ENCODE assay signal across 14 cellular contexts in the genomic region with DNA sequence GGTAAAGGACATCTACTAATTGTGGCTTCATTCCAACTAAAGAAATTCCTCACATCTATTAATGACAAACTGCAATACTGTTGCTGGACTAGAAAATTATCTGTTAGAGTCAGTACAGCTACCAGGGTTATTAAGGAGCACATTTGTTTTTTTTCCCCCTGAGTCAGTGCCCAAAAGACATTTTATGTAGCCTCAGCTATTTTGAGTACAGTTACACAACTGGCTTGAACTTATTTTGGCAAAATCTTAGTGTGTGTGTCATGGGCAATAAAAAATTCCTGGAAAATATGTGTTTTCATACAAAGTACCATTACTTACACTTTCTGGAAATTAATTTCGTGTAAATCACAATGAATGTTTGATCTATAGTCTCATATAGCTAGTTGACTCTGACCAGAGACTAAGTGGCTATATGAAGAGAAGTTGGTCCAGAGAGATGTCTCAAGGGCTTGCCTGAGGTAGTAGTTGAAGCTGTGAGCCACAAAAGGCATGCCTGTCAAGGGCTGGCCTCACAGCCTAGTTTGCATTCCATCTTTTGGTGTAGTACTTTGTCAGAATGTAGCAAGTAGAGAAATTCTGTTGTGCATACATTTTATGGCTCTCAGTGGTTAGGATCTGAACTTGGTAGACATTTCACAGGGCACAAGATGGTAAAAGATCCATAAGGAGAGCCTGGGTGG.
A peak's percentile ranks its signal among the peaks of the same experiment; 100 is the strongest.
DNase-seq lines count a peak whose midpoint lies in the region; ATAC-seq, FAIRE-seq and TF ChIP-seq lines count a peak whose summit lies in the region.
"Had no signal": no experiment of that assay in that cellular context is flagged by ENCODE, and none has a peak within 500 bp of the region (broad histone marks: within the 10 kb centered on the region; RNA-seq: fewer than 3 reads in every experiment).

No MANE protein-coding gene starts in this region.

- H3K79me2 ChIP-seq in ACC112 (ENCODE audit: control insufficient read depth, insufficient read depth, low read length, unreplicated experiment) (no peaks in the 10 kb centered on the region), H1 (ENCODE audit: control insufficient read depth in 1 of 2, insufficient read depth in 2 of 2, low read length in 2 of 2) (no peaks in the 10 kb centered on the region), neural progenitor cell (ENCODE audit: low read depth) (no peaks in the 10 kb centered on the region)

- H3K56ac ChIP-seq in H1 (replicated peaks; ENCODE audit: insufficient read length, low read depth, low read length), result no peak overlapping the region

- no peaks in the 10 kb centered on the region for H4K20me1 ChIP-seq in H1 (replicated peaks in 1 of 2; ENCODE audit: control insufficient read depth in 1 of 2, insufficient read depth in 2 of 2, low read length in 2 of 2)
- no peaks in the 10 kb centered on the region for H4K20me1 ChIP-seq in neural progenitor cell (ENCODE audit: low read depth)

- peak overlapping the region; percentile 2 for H2AFZ ChIP-seq in ACC112 (ENCODE audit: low read length, unreplicated experiment)
- no peak overlapping the region for H2AFZ ChIP-seq in H1 (ENCODE audit: low read length)
- no peak overlapping the region for H2AFZ ChIP-seq in mesenchymal stem cell (ENCODE audit: low read depth, low read length)
- no peak overlapping the region for H2AFZ ChIP-seq in neural progenitor cell (replicated peaks)

- TF ChIP-seq RAD21 in H1 (IDR thresholded peaks at IDR 0.05 in 1 of 2, conservative IDR thresholded peaks at IDR 0.05 in 1 of 2; ENCODE audit: low read depth in 2 of 2, low read length in 2 of 2), result no peak

- CTCF ChIA-PET in H1 (lab: Charles Lee; ENCODE audit: partially characterized antibody), result interaction anchor here (0.9 to 2.9 kb wide), 8 partner anchors 12 to 425 kb away, joined by 3 to 30 read pairs (median 4); no protein-coding TSS in a partner anchor

- H3K79me1 ChIP-seq in H1 (ENCODE audit: low read depth, low read length) (no peaks in the 10 kb centered on the region), mesenchymal stem cell (replicated peaks; ENCODE audit: low read length, poor library complexity, severe bottlenecking) (no peaks in the 10 kb centered on the region)

- H3K14ac ChIP-seq in H1 (ENCODE audit: insufficient read length) (no peak overlapping the region), mesenchymal stem cell (ENCODE audit: low read length in 2 of 2) (no peak overlapping the region)

- POLR2A ChIA-PET in H1 (lab: Charles Lee; ENCODE audit: partially characterized antibody), result no interaction called here

- no peaks in the 10 kb centered on the region for H3F3A ChIP-seq in neural progenitor cell (ENCODE audit: low read depth)

- FAIRE-seq in H1 (lab: Jason Lieb, UNC), result no peak

- H3K9ac ChIP-seq in H1 (replicated peaks in 1 of 4; ENCODE audit: extremely low read depth in 1 of 4, low read depth in 3 of 4, low read length in 3 of 4), result no peak overlapping the region
- H3K9ac ChIP-seq in mesenchymal stem cell (ENCODE audit: low read length), result peak overlapping the region; percentile 88
- no peak overlapping the region for H3K9ac ChIP-seq in neural progenitor cell

- H3K36me3 ChIP-seq in ACC112 (ENCODE audit: insufficient read depth, low read length) (no peaks in the 10 kb centered on the region), H1 (ENCODE audit: control insufficient read depth in 2 of 4, insufficient read depth in 4 of 4, low read length in 3 of 4) (no peaks in the 10 kb centered on the region), mesenchymal stem cell (ENCODE audit: control insufficient read depth in 1 of 2, insufficient read depth in 2 of 2, low read depth in 1 of 2, low read length in 2 of 2) (no peaks in the 10 kb centered on the region), neural progenitor cell (no peaks in the 10 kb centered on the region)
- H3K36me3 ChIP-seq: upper lobe of left lung had no signal

- H3K4me3 ChIP-seq in ACC112 (ENCODE audit: low read depth, low read length), result 0 out of 2 replicates have a peak overlapping the region, but pooled peaks have one; percentile 80
- no peak overlapping the region for H3K4me3 ChIP-seq in H1 (ENCODE audit: extremely low read depth in 1 of 4, insufficient read depth in 2 of 4, low read depth in 3 of 4, low read length in 4 of 4)
- H3K4me3 ChIP-seq in mesenchymal stem cell (ENCODE audit: insufficient read depth in 1 of 2, low read depth in 1 of 2, low read length in 2 of 2), result peak overlapping the region in 1 of 2 experiments; percentile 75
- no peak overlapping the region for H3K4me3 ChIP-seq in neural progenitor cell

- H4K8ac ChIP-seq in H1 (ENCODE audit: extremely low read depth, insufficient read depth, low read length), result no peak overlapping the region
- no peak overlapping the region for H4K8ac ChIP-seq in mesenchymal stem cell (ENCODE audit: low read length)

- no peak for ATAC-seq in stimulated activated effector memory CD8-positive, alpha-beta T cell treated with anti-CD3 and anti-CD28 coated beads, Interleukin-12 subunit alpha, Interleukin-12 subunit beta, amount 100 ng/mL, for 72 hours
- ATAC-seq in HG03095 (IDR thresholded peaks at IDR 0.05; ENCODE audit: unreplicated experiment), result no peak

- H2BK15ac ChIP-seq in H1 (ENCODE audit: low read length), result no peak overlapping the region
- H2BK15ac ChIP-seq in mesenchymal stem cell (ENCODE audit: low read depth, poor library complexity, severe bottlenecking), result no peak overlapping the region

- H3K4me2 ChIP-seq in H1 (ENCODE audit: insufficient read depth in 1 of 2, low read depth in 2 of 2, low read length in 2 of 2), result no peak overlapping the region
- H3K4me2 ChIP-seq in mesenchymal stem cell (ENCODE audit: low read length, poor library complexity, severe bottlenecking), result no peak overlapping the region
- H3K4me2 ChIP-seq in neural progenitor cell, result no peak overlapping the region

- peaks cover 6% of the 10 kb centered on the region; the same call in 1 of the 2 replicates for H3K23me2 ChIP-seq in H1 (ENCODE audit: low read depth, low read length)

- no peak for TF ChIP-seq POLR2A in H1 (IDR thresholded peaks at IDR 0.05; ENCODE audit: control extremely low read depth in 1 of 2, low read depth in 2 of 2, low read length in 2 of 2)

- no peak overlapping the region for H2BK120ac ChIP-seq in H1 (replicated peaks; ENCODE audit: low read depth, low read length)
- no peak overlapping the region for H2BK120ac ChIP-seq in mesenchymal stem cell (ENCODE audit: low read depth, low read length)

- no peak overlapping the region for H3K23ac ChIP-seq in H1 (ENCODE audit: insufficient read length)
- H3K23ac ChIP-seq in mesenchymal stem cell (ENCODE audit: low read length in 2 of 2), result no peak overlapping the region

- TF ChIP-seq CTCF in H1 (IDR thresholded peaks at IDR 0.05; ENCODE audit: control extremely low read depth in 1 of 3, insufficient read depth in 1 of 3, low read depth in 1 of 3, low read length in 3 of 3), result no peak
- no peak for TF ChIP-seq CTCF in neural progenitor cell (IDR thresholded peaks at IDR 0.05)

- H2BK5ac ChIP-seq in H1 (ENCODE audit: low read depth, low read length) (no peak overlapping the region), mesenchymal stem cell (ENCODE audit: low read depth, low read length, poor library complexity, severe bottlenecking) (no peak overlapping the region)

- H4K91ac ChIP-seq in H1 (replicated peaks; ENCODE audit: insufficient read length, low read length), result no peak overlapping the region
- no peak overlapping the region for H4K91ac ChIP-seq in mesenchymal stem cell (ENCODE audit: low read length)

- no peak overlapping the region for H3K4me3 Mint-ChIP-seq in neural progenitor cell
- no peak overlapping the region for H3K4me3 Mint-ChIP-seq in stimulated activated effector memory CD8-positive, alpha-beta T cell treated with anti-CD3 and anti-CD28 coated beads, Interleukin-12 subunit alpha, Interleukin-12 subunit beta, amount 100 ng/mL, for 72 hours
- H3K4me3 Mint-ChIP-seq in T-helper 2 cell treated with Interferon-gamma antibody and Interleukin-4, amounts not matched to agents 5 μg/mL and 100 μg/mL, for 36 hours, result no peak overlapping the region

- H3K4ac ChIP-seq in H1 (replicated peaks; ENCODE audit: insufficient read length, low read depth, low read length) (peak overlapping the region; percentile 16), mesenchymal stem cell (ENCODE audit: low read depth in 1 of 2, low read length in 2 of 2) (no peak overlapping the region)

- no peak overlapping the region for H4K5ac ChIP-seq in H1 (ENCODE audit: insufficient read length, low read depth, low read length)

- H3K27me3 ChIP-seq in ACC112 (ENCODE audit: insufficient read depth, low read length), result no peaks in the 10 kb centered on the region
- peaks cover 0 to 11% (median 8%) of the 10 kb centered on the region in 4 experiments; a peak in 6 of 7 replicates for H3K27me3 ChIP-seq in H1 (replicated peaks in 1 of 4; ENCODE audit: control insufficient read depth in 3 of 4, extremely low read depth in 1 of 4, insufficient read depth in 3 of 4, low read length in 3 of 4)
- peaks cover 15 to 39% of the 10 kb centered on the region in 2 experiments for H3K27me3 ChIP-seq in mesenchymal stem cell (ENCODE audit: control insufficient read depth in 1 of 2, insufficient read depth in 1 of 2, low read length in 2 of 2)
- H3K27me3 ChIP-seq in neural progenitor cell, result peaks cover 97% of the 10 kb centered on the region
- H3K27me3 ChIP-seq: upper lobe of left lung had no signal

- WGBS in H1 (ENCODE audit: extremely low coverage in 1 of 2, insufficient coverage in 1 of 2, insufficient read length in 1 of 2, insufficient replicate concordance in 2 of 2, low coverage in 1 of 2, low lambda C conversion rate in 2 of 2, missing lambda C conversion rate in 1 of 2), 2 experiments, result 71% methylated on average over 1 of the region's 1 CpG; no CpG with 5 or more reads in 1 of the 2 experiments
- 91% methylated on average over 1 of the region's 1 CpG for WGBS in mesenchymal stem cell

- H3K4me1 Mint-ChIP-seq in neural progenitor cell, result peaks cover 8% of the 10 kb centered on the region
- peaks cover 13% of the 10 kb centered on the region for H3K4me1 Mint-ChIP-seq in stimulated activated effector memory CD8-positive, alpha-beta T cell treated with anti-CD3 and anti-CD28 coated beads, Interleukin-12 subunit alpha, Interleukin-12 subunit beta, amount 100 ng/mL, for 72 hours
- H3K4me1 Mint-ChIP-seq in T-helper 2 cell treated with Interferon-gamma antibody and Interleukin-4, amounts not matched to agents 5 μg/mL and 100 μg/mL, for 36 hours (ENCODE audit: low read depth), result peaks cover 8% of the 10 kb centered on the region

- H2AK5ac ChIP-seq in H1 (ENCODE audit: low read depth, low read length) (no peak overlapping the region), mesenchymal stem cell (ENCODE audit: low read length, severe bottlenecking) (no peak overlapping the region)

- H3K4me1 ChIP-seq in ACC112 (ENCODE audit: control insufficient read depth, insufficient read depth, low read length, unreplicated experiment), result peaks cover 15% of the 10 kb centered on the region
- no peaks in the 10 kb centered on the region; a peak in 2 of 7 replicates for H3K4me1 ChIP-seq in H1 (replicated peaks in 1 of 4; ENCODE audit: control insufficient read depth in 3 of 4, insufficient read depth in 4 of 4, low read length in 3 of 4)
- H3K4me1 ChIP-seq in mesenchymal stem cell (ENCODE audit: control insufficient read depth, insufficient read depth, low read depth, low read length), result no peaks in the 10 kb centered on the region
- no peaks in the 10 kb centered on the region for H3K4me1 ChIP-seq in neural progenitor cell

- no peaks in the 10 kb centered on the region for H3K36me3 Mint-ChIP-seq in neural progenitor cell
- no peaks in the 10 kb centered on the region for H3K36me3 Mint-ChIP-seq in stimulated activated effector memory CD8-positive, alpha-beta T cell treated with anti-CD3 and anti-CD28 coated beads, Interleukin-12 subunit alpha, Interleukin-12 subunit beta, amount 100 ng/mL, for 72 hours
- no peaks in the 10 kb centered on the region for H3K36me3 Mint-ChIP-seq in T-helper 2 cell treated with Interferon-gamma antibody and Interleukin-4, amounts not matched to agents 5 μg/mL and 100 μg/mL, for 36 hours (ENCODE audit: low read depth)

- no peak overlapping the region for H3K18ac ChIP-seq in H1 (ENCODE audit: extremely low read depth, low read length)
- H3K18ac ChIP-seq in mesenchymal stem cell (ENCODE audit: low read depth in 1 of 2, low read length in 2 of 2), result peak overlapping the region in 1 of 2 experiments; percentile 30

- H3K27ac ChIP-seq in ACC112 (ENCODE audit: low read depth, low read length), result peak overlapping the region; percentile 62
- no peak overlapping the region for H3K27ac ChIP-seq in H1 (ENCODE audit: low read depth, low read length)
- H3K27ac ChIP-seq in mesenchymal stem cell (ENCODE audit: low read length, poor library complexity, severe bottlenecking), result no peak overlapping the region
- no peak overlapping the region for H3K27ac ChIP-seq in neural progenitor cell
- H3K27ac ChIP-seq: upper lobe of left lung had no signal

- H2BK20ac ChIP-seq in H1 (ENCODE audit: low read length), result no peak overlapping the region

- no peak overlapping the region for H3K27ac Mint-ChIP-seq in neural progenitor cell
- H3K27ac Mint-ChIP-seq in stimulated activated effector memory CD8-positive, alpha-beta T cell treated with anti-CD3 and anti-CD28 coated beads, Interleukin-12 subunit alpha, Interleukin-12 subunit beta, amount 100 ng/mL, for 72 hours, result no peak overlapping the region
- no peak overlapping the region for H3K27ac Mint-ChIP-seq in T-helper 2 cell treated with Interferon-gamma antibody and Interleukin-4, amounts not matched to agents 5 μg/mL and 100 μg/mL, for 36 hours

- DNase-seq in HS-5 (ENCODE audit: low read depth), result peak; percentile 80
- no peak for DNase-seq in H1 (ENCODE audit: low read depth in 1 of 2, low spot score in 2 of 2)
- DNase-seq in mesenchymal stem cell, result no peak
- no peak for DNase-seq in neural progenitor cell (ENCODE audit: low spot score)
- no peak for DNase-seq in stimulated activated effector memory CD8-positive, alpha-beta T cell treated with anti-CD3 and anti-CD28 coated beads, Interleukin-12 subunit alpha, Interleukin-12 subunit beta, amount 100 ng/mL, for 72 hours (ENCODE audit: low spot score in 2 of 2)
- DNase-seq in T-helper 2 cell treated with Interferon-gamma antibody and Interleukin-4, amounts not matched to agents 5 μg/mL and 100 μg/mL, for 36 hours (ENCODE audit: low spot score), result no peak
- DNase-seq: ACHN; activated CD4-positive, alpha-beta T cell treated with anti-CD3 and anti-CD28 coated beads, Interleukin-2, amount 50 U/mL, for 4 hours; DMS53; mesendoderm; retina; upper lobe of left lung had no signal

- TF ChIP-seq EP300 in H1 (IDR thresholded peaks at IDR 0.05; ENCODE audit: borderline replicate concordance in 1 of 2, low read depth in 2 of 2, low read length in 2 of 2), result no peak

- no peaks in the 10 kb centered on the region for H3K9me3 Mint-ChIP-seq in neural progenitor cell
- no peaks in the 10 kb centered on the region for H3K9me3 Mint-ChIP-seq in stimulated activated effector memory CD8-positive, alpha-beta T cell treated with anti-CD3 and anti-CD28 coated beads, Interleukin-12 subunit alpha, Interleukin-12 subunit beta, amount 100 ng/mL, for 72 hours
- H3K9me3 Mint-ChIP-seq in T-helper 2 cell treated with Interferon-gamma antibody and Interleukin-4, amounts not matched to agents 5 μg/mL and 100 μg/mL, for 36 hours, result no peaks in the 10 kb centered on the region

- no peaks in the 10 kb centered on the region for H3K27me3 Mint-ChIP-seq in neural progenitor cell (ENCODE audit: insufficient read depth, low read depth)
- peaks cover 46% of the 10 kb centered on the region for H3K27me3 Mint-ChIP-seq in T-helper 2 cell treated with Interferon-gamma antibody and Interleukin-4, amounts not matched to agents 5 μg/mL and 100 μg/mL, for 36 hours (ENCODE audit: low read depth)

- no peak overlapping the region for H2BK12ac ChIP-seq in H1 (ENCODE audit: low read depth, low read length)
- peak overlapping the region in 1 of 2 experiments; percentile 66 for H2BK12ac ChIP-seq in mesenchymal stem cell (ENCODE audit: low read length in 2 of 2)

- H3K9me3 ChIP-seq in H1 (ENCODE audit: insufficient read depth in 2 of 2, low read depth in 1 of 2, low read length in 1 of 2) (no peaks in the 10 kb centered on the region), mesenchymal stem cell (ENCODE audit: control insufficient read depth, low read length) (no peaks in the 10 kb centered on the region), neural progenitor cell (ENCODE audit: low read depth) (no peaks in the 10 kb centered on the region)
- H3K9me3 ChIP-seq: upper lobe of left lung had no signal
